In the genomic region with DNA sequence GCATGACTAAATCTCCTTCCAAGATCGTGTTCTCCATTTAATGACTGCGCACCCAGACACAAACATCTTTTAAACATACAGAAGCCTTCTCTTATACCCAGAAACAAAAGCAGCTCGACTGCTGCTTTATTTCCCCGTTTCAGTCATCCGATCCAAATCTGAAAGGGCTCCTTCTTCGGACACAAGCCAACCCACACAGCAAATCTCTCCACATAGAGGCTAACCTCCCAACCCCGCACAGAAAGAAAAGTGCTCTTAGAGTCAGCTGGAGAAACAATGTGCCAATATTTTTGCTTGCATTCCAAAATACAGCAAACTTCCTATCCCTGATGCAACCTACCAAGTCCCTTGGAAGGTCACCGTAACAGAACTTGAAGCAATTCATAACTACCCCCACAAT, we compare ENCODE assay signal across 17 cellular contexts. TPM values are rescaled to one million over a fixed set of nuclear protein-coding genes. Genes with fewer than 3 reads are reported as not detected.
DNase-seq lines count a peak whose midpoint lies in the region; ATAC-seq and TF ChIP-seq lines count a peak whose summit lies in the region.
"Had no signal": no experiment of that assay in that cellular context is flagged by ENCODE, and none has a peak within 500 bp of the region (broad histone marks: within the 10 kb centered on the region; RNA-seq: fewer than 3 reads in every experiment).

No MANE protein-coding gene starts in this region.

- H3K27me3 ChIP-seq in right atrium auricular region, result no peaks in the 10 kb centered on the region
- no peaks in the 10 kb centered on the region for H3K27me3 ChIP-seq in smooth muscle cell (ENCODE audit: low read depth)
- H3K27me3 ChIP-seq in HAP-1 (ENCODE audit: low read depth), result no peaks in the 10 kb centered on the region
- H3K27me3 ChIP-seq: hepatocyte, thyroid gland had no signal

- H3F3A ChIP-seq in smooth muscle cell (ENCODE audit: low read depth), result no peaks in the 10 kb centered on the region

- peak overlapping the region in 1 of 2 donors; percentile 18 for H3K4me3 ChIP-seq in right atrium auricular region
- H3K4me3 ChIP-seq in foreskin fibroblast (ENCODE audit: low read depth in 1 of 2, low read length in 2 of 2), result no peak overlapping the region
- no peak overlapping the region for H3K4me3 ChIP-seq in smooth muscle cell
- H3K4me3 ChIP-seq in HAP-1, result no peak overlapping the region
- H3K4me3 ChIP-seq: hepatocyte, thyroid gland had no signal

- H3K36me3 ChIP-seq in right atrium auricular region, result no peaks in the 10 kb centered on the region
- H3K36me3 ChIP-seq in smooth muscle cell (ENCODE audit: low read depth), result no peaks in the 10 kb centered on the region
- H3K36me3 ChIP-seq in HAP-1 (replicated peaks), result no peaks in the 10 kb centered on the region
- H3K36me3 ChIP-seq: thyroid gland had no signal

- 93% methylated on average over 8 of the region's 8 CpGs for WGBS in smooth muscle cell (ENCODE audit: low lambda C conversion rate)

- H3K9me3 ChIP-seq in right atrium auricular region, result no peaks in the 10 kb centered on the region
- no peaks in the 10 kb centered on the region for H3K9me3 ChIP-seq in smooth muscle cell (replicated peaks; ENCODE audit: low read depth)
- no peaks in the 10 kb centered on the region for H3K9me3 ChIP-seq in HAP-1
- H3K9me3 ChIP-seq: thyroid gland had no signal

- H3K4me1 ChIP-seq in right atrium auricular region (peaks cover 0 to 65% of the 10 kb centered on the region in 2 donors), smooth muscle cell (ENCODE audit: low read depth) (no peaks in the 10 kb centered on the region), HAP-1 (no peaks in the 10 kb centered on the region)
- H3K4me1 ChIP-seq: thyroid gland had no signal

- ATAC-seq in left ventricle myocardium superior, result peak; percentile 10

- intact Hi-C loops in left ventricle myocardium superior (cut with micrococcal nuclease), result no loop called here

- TF ChIP-seq CTCF in right atrium auricular region (IDR thresholded peaks at IDR 0.05), result no peak
- no peak for TF ChIP-seq CTCF in foreskin fibroblast (IDR thresholded peaks at IDR 0.05; ENCODE audit: low read depth, low read length)
- TF ChIP-seq CTCF in smooth muscle cell (IDR thresholded peaks at IDR 0.05; ENCODE audit: borderline replicate concordance, insufficient read depth, poor library complexity, severe bottlenecking), result no peak

- in situ Hi-C loops in HAP-1 (cut with MboI; ENCODE audit: low sequenced_read_pairs), result no loop called here

- peak overlapping the region in 1 of 2 donors; percentile 23 for H3K27ac ChIP-seq in right atrium auricular region
- H3K27ac ChIP-seq in smooth muscle cell (ENCODE audit: low read depth), result no peak overlapping the region
- H3K27ac ChIP-seq: hepatocyte, thyroid gland had no signal

- DNase-seq in left ventricle myocardium superior (no peak), right atrium auricular region (ENCODE audit: low spot score) (no peak), foreskin melanocyte (peak; percentile 53), pons (ENCODE audit: low spot score) (peak; percentile 83), Ammon's horn (ENCODE audit: low spot score) (no peak), foreskin fibroblast (no peak), smooth muscle cell (lab: John Stamatoyannopoulos, UW; ENCODE audit: unreplicated experiment) (no peak), HAP-1 (ENCODE audit: low spot score in 2 of 2) (no peak)
- DNase-seq: activated CD4-positive, alpha-beta T cell treated with anti-CD3 and anti-CD28 coated beads for 4 hours; activated CD8-positive, alpha-beta memory T cell treated with anti-CD3 and anti-CD28 coated beads, Interleukin-2, amount 50 U/mL, for 48 hours; activated naive CD4-positive, alpha-beta T cell treated with anti-CD3 and anti-CD28 coated beads for 36 hours; Karpas-422; NCI-H226; SHP77 treated with DMSO at 0.1 percent for 48 hours; T-helper 9 cell; thyroid gland had no signal

- H3K9ac ChIP-seq in smooth muscle cell (ENCODE audit: low read depth), result no peak overlapping the region

- no peak overlapping the region for H3K4me2 ChIP-seq in smooth muscle cell
- H3K4me2 ChIP-seq: hepatocyte had no signal

- H3K79me2 ChIP-seq in smooth muscle cell (ENCODE audit: low read depth), result no peaks in the 10 kb centered on the region

- no peaks in the 10 kb centered on the region for H4K20me1 ChIP-seq in smooth muscle cell (ENCODE audit: low read depth)

- H2AFZ ChIP-seq in smooth muscle cell (ENCODE audit: low read depth), result no peak overlapping the region
- H2AFZ ChIP-seq: hepatocyte had no signal

RNA-seq across cellular contexts. Expression of gene GAREM1, which starts 29.1 kb away (rescaled TPM):
- total RNA-seq in left ventricle myocardium superior (20.8 TPM), right atrium auricular region (10 to 100 TPM; 13.6 to 19.3 TPM), smooth muscle cell (3.0 and 13.4 TPM in 2 replicates)
- polyA plus RNA-seq in smooth muscle cell, result 0.33 and 4.3 TPM in 2 replicates

Comparison
In these comparisons a context has a peak if more than half of its experiments do, and no peak if none do; other contexts are left out.
1. DNase-seq: peak in foreskin melanocyte (single experiment) and pons (single experiment); none in left ventricle myocardium superior (single experiment), right atrium auricular region (single experiment), Ammon's horn (single experiment), foreskin fibroblast (0 of 2), smooth muscle cell (single experiment) and HAP-1 (0 of 2).